ENCODE assay signal across 10 cellular contexts in the genomic region with DNA sequence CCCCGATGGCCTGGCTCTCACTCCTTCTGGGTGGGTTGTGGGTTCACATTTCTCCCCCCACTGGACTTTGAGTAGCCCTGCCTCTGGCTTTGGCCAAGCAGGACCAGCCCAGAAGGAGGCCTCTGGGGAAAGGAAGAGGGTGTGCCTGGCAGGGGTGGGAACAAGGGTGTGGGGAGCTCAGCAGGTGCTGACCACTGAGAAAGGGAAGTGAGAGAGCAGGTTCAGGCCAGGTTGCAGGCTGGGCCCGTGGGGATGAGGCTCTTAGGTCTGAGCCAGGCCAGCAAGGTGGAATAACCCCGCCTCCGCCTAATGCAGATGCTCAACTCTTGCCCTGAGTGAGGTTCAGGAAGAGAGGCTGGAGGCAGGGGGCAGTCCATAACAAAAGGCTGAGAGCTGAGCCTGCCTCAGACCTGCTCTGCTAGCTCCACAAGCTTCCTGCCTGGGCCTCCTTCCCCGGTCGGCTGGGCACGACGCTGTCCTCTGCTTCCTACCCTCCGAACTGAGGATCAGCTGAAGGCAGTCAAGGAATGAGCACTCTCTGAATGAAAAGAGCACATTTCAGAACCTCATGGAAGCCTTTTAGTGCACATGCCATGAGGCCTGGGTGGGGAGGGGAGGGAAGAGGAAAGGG.
A peak's percentile ranks its signal among the peaks of the same experiment; 100 is the strongest.
DNase-seq lines count a peak whose midpoint lies in the region; ATAC-seq and TF ChIP-seq lines count a peak whose summit lies in the region.
"Had no signal": no experiment of that assay in that cellular context is flagged by ENCODE, and none has a peak within 500 bp of the region (broad histone marks: within the 10 kb centered on the region; RNA-seq: fewer than 3 reads in every experiment).

No MANE protein-coding gene starts in this region.

- no peaks in the 10 kb centered on the region for H3K9me3 Mint-ChIP-seq in activated T-helper 1 cell treated with anti-CD3 and anti-CD28 coated beads, Interleukin-12 subunit alpha, Interleukin-12 subunit beta, Interleukin-2, Interleukin-4 antibody, amounts not matched to agents 30 ng/mL and 10 ng/mL and 1 ng/mL, durations not matched to agents 14 hours and 24 hours and 36 hours

- TF ChIP-seq CTCF in NB4 (IDR thresholded peaks at IDR 0.05; ENCODE audit: low read depth, low read length) (no peak), spleen (IDR thresholded peaks at IDR 0.05 in 8 of 11, conservative IDR thresholded peaks at IDR 0.05 in 3 of 11) (no peak)

- DNase-seq in DMS153 (lab: John Stamatoyannopoulos, UW) (peak; percentile 17), DMS153 treated with DMSO at 0.1 percent for 48 hours (lab: John Stamatoyannopoulos, UW; ENCODE audit: unreplicated experiment) (no peak), NB4 (ENCODE audit: low read depth) (peak; percentile 24), spleen (peak; percentile 85), RKO (ENCODE audit: low spot score) (no peak), nucleus accumbens (lab: John Stamatoyannopoulos, UW) (no peak)
- DNase-seq in activated T-helper 1 cell treated with anti-CD3 and anti-CD28 coated beads, Interleukin-12 subunit alpha, Interleukin-12 subunit beta, Interleukin-2, Interleukin-4 antibody, amounts not matched to agents 30 ng/mL and 10 ng/mL and 1 ng/mL, durations not matched to agents 14 hours and 24 hours and 36 hours (ENCODE audit: low spot score): no peak

- peaks cover 11% of the 10 kb centered on the region for H3K4me1 Mint-ChIP-seq in activated T-helper 1 cell treated with anti-CD3 and anti-CD28 coated beads, Interleukin-12 subunit alpha, Interleukin-12 subunit beta, Interleukin-2, Interleukin-4 antibody, amounts not matched to agents 30 ng/mL and 10 ng/mL and 1 ng/mL, durations not matched to agents 14 hours and 24 hours and 36 hours (ENCODE audit: low read depth)

- H3K4me3 Mint-ChIP-seq in activated T-helper 1 cell treated with anti-CD3 and anti-CD28 coated beads, Interleukin-12 subunit alpha, Interleukin-12 subunit beta, Interleukin-2, Interleukin-4 antibody, amounts not matched to agents 30 ng/mL and 10 ng/mL and 1 ng/mL, durations not matched to agents 14 hours and 24 hours and 36 hours: no peak overlapping the region

- H3K4me3 ChIP-seq in NB4 (ENCODE audit: low read depth, low read length) (no peak overlapping the region), spleen (no peak overlapping the region)

- H3K9me3 ChIP-seq in spleen: peaks cover 0 to 5% (median 0%) of the 10 kb centered on the region in 8 donors

- no peaks in the 10 kb centered on the region for H3K36me3 ChIP-seq in spleen

- peaks cover 22% of the 10 kb centered on the region for H3K27me3 Mint-ChIP-seq in activated T-helper 1 cell treated with anti-CD3 and anti-CD28 coated beads, Interleukin-12 subunit alpha, Interleukin-12 subunit beta, Interleukin-2, Interleukin-4 antibody, amounts not matched to agents 30 ng/mL and 10 ng/mL and 1 ng/mL, durations not matched to agents 14 hours and 24 hours and 36 hours (ENCODE audit: insufficient read depth)

- H3K27ac ChIP-seq in spleen: peak overlapping the region in 5 of 8 donors; percentile 61 to 81 (median 79)
- H3K27ac ChIP-seq: 22Rv1, KMS-11 had no signal

- H3K4me1 ChIP-seq in spleen: peaks cover 3 to 58% (median 38%) of the 10 kb centered on the region in 6 donors

- no peaks in the 10 kb centered on the region for H3K36me3 Mint-ChIP-seq in activated T-helper 1 cell treated with anti-CD3 and anti-CD28 coated beads, Interleukin-12 subunit alpha, Interleukin-12 subunit beta, Interleukin-2, Interleukin-4 antibody, amounts not matched to agents 30 ng/mL and 10 ng/mL and 1 ng/mL, durations not matched to agents 14 hours and 24 hours and 36 hours (ENCODE audit: low read depth)

- intact Hi-C loops in spleen (cut with DNase I; ENCODE audit: low total_unique reads): no loop called here
- intact Hi-C loops in activated T-helper 1 cell treated with anti-CD3 and anti-CD28 coated beads, Interleukin-12 subunit alpha, Interleukin-12 subunit beta, Interleukin-2, Interleukin-4 antibody, amounts not matched to agents 30 ng/mL and 10 ng/mL and 1 ng/mL, durations not matched to agents 14 hours and 24 hours and 36 hours (cut with micrococcal nuclease): no loop called here

- H3K27me3 ChIP-seq in spleen (replicated peaks in 1 of 7): peaks cover 0 to 9% (median 0%) of the 10 kb centered on the region in 7 donors

- 36 to 53% (median 41%) methylated on average over 9 of the region's 9 CpGs for WGBS in spleen, 5 donors

- no peak overlapping the region for H3K27ac Mint-ChIP-seq in activated T-helper 1 cell treated with anti-CD3 and anti-CD28 coated beads, Interleukin-12 subunit alpha, Interleukin-12 subunit beta, Interleukin-2, Interleukin-4 antibody, amounts not matched to agents 30 ng/mL and 10 ng/mL and 1 ng/mL, durations not matched to agents 14 hours and 24 hours and 36 hours

- ATAC-seq in HG02610 (IDR thresholded peaks at IDR 0.05; ENCODE audit: unreplicated experiment): peak; percentile 68

- TF ChIP-seq POLR2A in NB4 (IDR thresholded peaks at IDR 0.05; ENCODE audit: extremely low read depth, insufficient read length) (no peak), spleen (IDR thresholded peaks at IDR 0.05) (no peak)

Comparison
In these comparisons a context has a peak if more than half of its experiments do, and no peak if none do; other contexts are left out.
1. DNase-seq: peak in DMS153 (single experiment), NB4 (single experiment) and spleen (single experiment); none in DMS153 treated with DMSO at 0.1 percent for 48 hours (single experiment), RKO (single experiment), nucleus accumbens (0 of 56) and activated T-helper 1 cell treated with anti-CD3 and anti-CD28 coated beads, Interleukin-12 subunit alpha, Interleukin-12 subunit beta, Interleukin-2, Interleukin-4 antibody, amounts not matched to agents 30 ng/mL and 10 ng/mL and 1 ng/mL, durations not matched to agents 14 hours and 24 hours and 36 hours (single experiment).